8 cellular contexts compared by ENCODE assay signal in genomic region chr15:37134699-37135131, GRCh38. TPM values are rescaled to one million over a fixed set of nuclear protein-coding genes. Genes with fewer than 3 reads are reported as not detected.
DNase-seq lines count a peak whose midpoint lies in the region; ATAC-seq and TF ChIP-seq lines count a peak whose summit lies in the region.

No MANE protein-coding gene starts in this region.

- no peak for TF ChIP-seq POLR2A in vagina (IDR thresholded peaks at IDR 0.05)

- no peak overlapping the region for H2AFZ ChIP-seq in hepatocyte

- H3K4me1 ChIP-seq in hepatocyte (ENCODE audit: insufficient read depth) (no peaks in the 10 kb centered on the region), vagina (no peaks in the 10 kb centered on the region)

- no peaks in the 10 kb centered on the region for H3K27me3 Mint-ChIP-seq in WTC11 (ENCODE audit: low read depth)

- POLR2A ChIA-PET in WTC11 (lab: Charles Lee): no interaction called here

- H3K9me3 ChIP-seq in hepatocyte (ENCODE audit: low read depth) (no peaks in the 10 kb centered on the region), vagina (no peaks in the 10 kb centered on the region)

- ATAC-seq in WTC11: peak; percentile 52
- no peak for ATAC-seq in GM19324 (IDR thresholded peaks at IDR 0.05; ENCODE audit: low FRiP score, unreplicated experiment)
- no peak for ATAC-seq in HG02840 (IDR thresholded peaks at IDR 0.05; ENCODE audit: low FRiP score, unreplicated experiment)
- ATAC-seq in HG03139 (IDR thresholded peaks at IDR 0.05; ENCODE audit: unreplicated experiment): no peak

- intact Hi-C loops in vagina (cut with DNase I): no loop called here

- H3K4me2 ChIP-seq in hepatocyte: no peak overlapping the region

- H3K4me3 Mint-ChIP-seq in WTC11: no peak overlapping the region

- 35% methylated on average over 3 of the region's 3 CpGs for WGBS in hepatocyte (ENCODE audit: low lambda C conversion rate, missing lambda C conversion rate)

- no peaks in the 10 kb centered on the region for H3K9me2 ChIP-seq in hepatocyte (replicated peaks; ENCODE audit: insufficient read depth)

- peaks cover 19% of the 10 kb centered on the region for H3K4me1 Mint-ChIP-seq in WTC11

- peak; percentile 73 for DNase-seq in GM03348 (ENCODE audit: low spot score)
- peak; percentile 31 for DNase-seq in HT1080 (ENCODE audit: low read depth)
- no peak for DNase-seq in WTC11 (ENCODE audit: low spot score)
- DNase-seq in hepatocyte (ENCODE audit: low spot score): peak; percentile 44
- no peak for DNase-seq in vagina (ENCODE audit: extremely low spot score in 2 of 2)

- TF ChIP-seq CTCF in WTC11 (IDR thresholded peaks at IDR 0.05) (no peak), hepatocyte (IDR thresholded peaks at IDR 0.05; ENCODE audit: poor library complexity) (peak; percentile 71), vagina (IDR thresholded peaks at IDR 0.05) (peak; percentile 19 to 63 (median 59))

- H3K27me3 ChIP-seq in hepatocyte (peaks cover 3% of the 10 kb centered on the region), vagina (no peaks in the 10 kb centered on the region)

- CTCF ChIA-PET in WTC11 (lab: Charles Lee): interaction anchor here (0.6 to 1.3 kb wide), 12 partner anchors 15 to 267 kb away, joined by 3 to 7 read pairs (median 3); no protein-coding TSS in a partner anchor

- H4K20me1 ChIP-seq in hepatocyte (ENCODE audit: insufficient read depth, poor library complexity, severe bottlenecking): no peaks in the 10 kb centered on the region

- H3K36me3 Mint-ChIP-seq in WTC11: no peaks in the 10 kb centered on the region

- H3K27ac ChIP-seq in hepatocyte: no peak overlapping the region
- H3K27ac ChIP-seq in vagina: no peak overlapping the region

- no peak overlapping the region for H3K27ac Mint-ChIP-seq in WTC11

- no peaks in the 10 kb centered on the region for H3K9me3 Mint-ChIP-seq in WTC11

- no peak overlapping the region for H3K4me3 ChIP-seq in hepatocyte
- H3K4me3 ChIP-seq in vagina: no peak overlapping the region

- no peaks in the 10 kb centered on the region for H3K79me2 ChIP-seq in hepatocyte

- H3K36me3 ChIP-seq in hepatocyte (replicated peaks; ENCODE audit: insufficient read depth, low read depth) (no peaks in the 10 kb centered on the region), vagina (no peaks in the 10 kb centered on the region)

TF ChIP-seq in WTC11, 78 proteins besides CTCF, POLR2A, EP300 and RAD21:
- TF ChIP-seq ZMAT4 (CRISPR knock-in tag; IDR thresholded peaks at IDR 0.05): no peak
- no peak for TF ChIP-seq ZNF219 (CRISPR knock-in tag; IDR thresholded peaks at IDR 0.05; ENCODE audit: borderline replicate concordance)
- TF ChIP-seq E2F1 (CRISPR knock-in tag; IDR thresholded peaks at IDR 0.05): no peak
- TF ChIP-seq PRDM15 (CRISPR knock-in tag; IDR thresholded peaks at IDR 0.05): no peak
- TF ChIP-seq ATF2 (CRISPR knock-in tag; IDR thresholded peaks at IDR 0.05; ENCODE audit: borderline replicate concordance, low read depth): no peak
- TF ChIP-seq SMAD3 (CRISPR knock-in tag; IDR thresholded peaks at IDR 0.05; ENCODE audit: borderline replicate concordance): no peak

RNA-seq across cellular contexts. Expression of gene MEIS2, which starts 34.4 kb away (rescaled TPM):
- total RNA-seq in HT1080 (2014; rRNA removed; shearing (Covaris generic)): 17.1 and 31.0 TPM in 2 replicates
- 13.7 and 15.0 TPM in 2 replicates for polyA plus RNA-seq in HT1080 (2015; cell fraction: cytosol; rRNA removed)
- 18.0 and 19.6 TPM in 2 replicates for polyA plus RNA-seq in HT1080 (2015; cell fraction: nucleus; rRNA removed)
- total RNA-seq in WTC11 (2021): 0.30 to 1.2 TPM (median 0.57 TPM) in 3 replicates
- 30.0 and 33.5 TPM in 2 replicates for total RNA-seq in hepatocyte
- polyA plus RNA-seq in hepatocyte: 20.6 and 32.4 TPM in 2 replicates
- total RNA-seq in vagina: 76.9 TPM

Comparison
In these comparisons a context has a peak if more than half of its experiments do, and no peak if none do; other contexts are left out.
1. DNase-seq: peak in GM03348 (single experiment), HT1080 (single experiment) and hepatocyte (single experiment); none in WTC11 (single experiment) and vagina (0 of 2).